Comparison of ENCODE assay signal across 10 cellular contexts in genomic region chr10:44979281-44980181, GRCh38. TPM values are rescaled to one million over a fixed set of nuclear protein-coding genes. Genes with fewer than 3 reads are reported as not detected.
DNase-seq lines count a peak whose midpoint lies in the region; TF ChIP-seq lines count a peak whose summit lies in the region.
"Had no signal": no experiment of that assay in that cellular context is flagged by ENCODE, and none has a peak within 500 bp of the region (broad histone marks: within the 10 kb centered on the region; RNA-seq: fewer than 3 reads in every experiment).

No MANE protein-coding gene starts in this region.

- H3K36me3 ChIP-seq in vagina: no peaks in the 10 kb centered on the region

- no peak for TF ChIP-seq CTCF in nephron progenitor cell (IDR thresholded peaks at IDR 0.05)
- no peak for TF ChIP-seq CTCF in vagina (IDR thresholded peaks at IDR 0.05)

- peak overlapping the region; percentile 53 for H3K4me3 Mint-ChIP-seq in nephron progenitor cell
- H3K4me3 Mint-ChIP-seq: activated CD8-positive, alpha-beta T cell treated with anti-CD3 and anti-CD28 coated beads, Interleukin-2, amount 10 ng/mL, durations not matched to agents 7 days and 5 days; IgD-negative memory B cell had no signal

- peaks cover 73% of the 10 kb centered on the region for H3K4me1 Mint-ChIP-seq in nephron progenitor cell

- TF ChIP-seq POLR2A in vagina (IDR thresholded peaks at IDR 0.05): no peak

- H3K9me3 ChIP-seq in vagina: no peaks in the 10 kb centered on the region

- intact Hi-C loops in vagina (cut with DNase I): no loop called here

- H3K27me3 Mint-ChIP-seq in nephron progenitor cell (ENCODE audit: low read depth, poor library complexity): no peaks in the 10 kb centered on the region
- H3K27me3 Mint-ChIP-seq: IgD-negative memory B cell had no signal

- peak overlapping the region; percentile 89 for H3K27ac Mint-ChIP-seq in nephron progenitor cell
- H3K27ac Mint-ChIP-seq: activated CD8-positive, alpha-beta T cell treated with anti-CD3 and anti-CD28 coated beads, Interleukin-2, amount 10 ng/mL, durations not matched to agents 7 days and 5 days had no signal

- peak; percentile 49 for DNase-seq in activated effector memory CD4-positive, alpha-beta T cell treated with anti-CD3 and anti-CD28 coated beads, Interleukin-2, amount 50 U/mL, for 16 hours
- DNase-seq in activated effector memory CD4-positive, alpha-beta T cell treated with Interleukin-2 at 50 U/mL for 16 hours: no peak
- DNase-seq in epithelial cell of prostate (ENCODE audit: low read depth, low spot score) (no peak), nephron progenitor cell (no peak), vagina (ENCODE audit: extremely low spot score in 2 of 2) (no peak), GM19240 (ENCODE audit: insufficient read length, low spot score) (no peak), NAMALWA (ENCODE audit: low spot score) (no peak), NCI-H187 (lab: John Stamatoyannopoulos, UW) (no peak)
- DNase-seq: activated CD8-positive, alpha-beta T cell treated with anti-CD3 and anti-CD28 coated beads, Interleukin-2, amount 10 ng/mL, durations not matched to agents 7 days and 5 days had no signal

- no peak overlapping the region for H3K4me3 ChIP-seq in vagina

- no peaks in the 10 kb centered on the region for H3K9me3 Mint-ChIP-seq in nephron progenitor cell
- H3K9me3 Mint-ChIP-seq: IgD-negative memory B cell had no signal

- H3K27ac ChIP-seq in epithelial cell of prostate (peak overlapping the region; percentile 91), vagina (peak overlapping the region; percentile 95)

- H3K4me1 ChIP-seq in vagina: peaks cover 65% of the 10 kb centered on the region

- no peaks in the 10 kb centered on the region for H3K27me3 ChIP-seq in vagina

- H3K36me3 Mint-ChIP-seq in nephron progenitor cell (ENCODE audit: low read depth): no peaks in the 10 kb centered on the region
- H3K36me3 Mint-ChIP-seq: IgD-negative memory B cell had no signal

RNA-seq across cellular contexts. Expression of gene DEPP1, which starts 0.9 kb away (rescaled TPM):
- total RNA-seq in vagina: 155 TPM
- total RNA-seq: activated CD8-positive, alpha-beta T cell treated with anti-CD3 and anti-CD28 coated beads, Interleukin-2, amount 10 ng/mL, durations not matched to agents 7 days and 5 days had no signal

RNA-seq across cellular contexts. Expression of gene RASSF4, which starts 19.9 kb away (rescaled TPM):
- 29.2 TPM for total RNA-seq in vagina

RNA-seq across cellular contexts. Expression of gene ZNF22, which starts 21.2 kb away (rescaled TPM):
- 20.6 TPM for total RNA-seq in vagina
